14 cellular contexts compared by ENCODE assay signal in genomic region chr12:97968641-97969171, GRCh38.
DNase-seq lines count a peak whose midpoint lies in the region.
"Had no signal": no experiment of that assay in that cellular context is flagged by ENCODE, and none has a peak within 500 bp of the region (broad histone marks: within the 10 kb centered on the region; RNA-seq: fewer than 3 reads in every experiment).

No MANE protein-coding gene starts in this region.

- CTCF ChIA-PET in CD4-positive, alpha-beta memory T cell (lab: Charles Lee; ENCODE audit: partially characterized antibody): interaction anchor here (0.6 kb wide), 1 partner anchor 8 kb away, joined by 3 read pairs; no protein-coding TSS in a partner anchor

- intact Hi-C loops in CD4-positive, alpha-beta memory T cell (cut with micrococcal nuclease): no loop called here

- H4K5ac ChIP-seq in mesendoderm (ENCODE audit: low read length): no peak overlapping the region

- H3K4me3 Mint-ChIP-seq in CD4-positive, alpha-beta memory T cell: no peak overlapping the region
- H3K4me3 Mint-ChIP-seq: CD8-positive, alpha-beta T cell; GM23338 had no signal

- H3K27me3 ChIP-seq in mesendoderm (ENCODE audit: insufficient read depth, low read length, poor library complexity): no peaks in the 10 kb centered on the region
- no peaks in the 10 kb centered on the region for H3K27me3 ChIP-seq in CD4-positive, alpha-beta memory T cell (ENCODE audit: insufficient read depth, low read length)
- H3K27me3 ChIP-seq: SJCRH30 had no signal

- no peak overlapping the region for H2BK120ac ChIP-seq in mesendoderm (ENCODE audit: low read depth, low read length)

- H3K4me3 ChIP-seq in mesendoderm (ENCODE audit: low read length): no peak overlapping the region
- H3K4me3 ChIP-seq in CD4-positive, alpha-beta memory T cell (ENCODE audit: low read length in 2 of 2): no peak overlapping the region
- H3K4me3 ChIP-seq: GM23338, PC-9, SJCRH30 had no signal

- no peak overlapping the region for H2AK5ac ChIP-seq in mesendoderm (ENCODE audit: low read length)

- no peaks in the 10 kb centered on the region for H3K36me3 Mint-ChIP-seq in CD4-positive, alpha-beta memory T cell
- H3K36me3 Mint-ChIP-seq: CD8-positive, alpha-beta T cell had no signal

- DNase-seq in NCI-H2107 treated with DMSO at 0.1 percent for 48 hours (lab: John Stamatoyannopoulos, UW; ENCODE audit: unreplicated experiment): peak; percentile 18
- DNase-seq in NCI-H2107 (lab: John Stamatoyannopoulos, UW): no peak
- DNase-seq in NCI-H2081 (lab: John Stamatoyannopoulos, UW): peak; percentile 77 to 97
- DNase-seq in NCI-H748 treated with DMSO at 0.1 percent for 48 hours (lab: John Stamatoyannopoulos, UW): peak; percentile 65
- DNase-seq in mesendoderm: no peak
- no peak for DNase-seq in CD4-positive, alpha-beta memory T cell
- no peak for DNase-seq in SK-N-DZ (ENCODE audit: low spot score)
- DNase-seq in NAMALWA (ENCODE audit: low spot score): no peak
- DNase-seq: CD8-positive, alpha-beta T cell; NCI-H1694; NCI-H526 treated with DMSO at 0.1 percent for 48 hours; PC-9; SJCRH30 had no signal

- H3K79me2 ChIP-seq in mesendoderm (ENCODE audit: control insufficient read depth, insufficient read depth, low read length): no peaks in the 10 kb centered on the region

- no peaks in the 10 kb centered on the region for H3K4me1 Mint-ChIP-seq in CD4-positive, alpha-beta memory T cell
- H3K4me1 Mint-ChIP-seq: GM23338 had no signal

- no peaks in the 10 kb centered on the region for H3K9me3 ChIP-seq in CD4-positive, alpha-beta memory T cell (ENCODE audit: control insufficient read depth in 1 of 2, low read length in 2 of 2)
- H3K9me3 ChIP-seq: SJCRH30 had no signal

- H3K27ac Mint-ChIP-seq in CD4-positive, alpha-beta memory T cell: no peak overlapping the region
- H3K27ac Mint-ChIP-seq: CD8-positive, alpha-beta T cell; GM23338 had no signal

- H3K4me2 ChIP-seq in mesendoderm (ENCODE audit: low read length): no peak overlapping the region
- H3K4me2 ChIP-seq: GM23338, PC-9 had no signal

- no peaks in the 10 kb centered on the region for H3K79me1 ChIP-seq in mesendoderm (ENCODE audit: low read length)

- H2BK5ac ChIP-seq in mesendoderm (ENCODE audit: low read length): no peak overlapping the region

- H3K18ac ChIP-seq in mesendoderm (ENCODE audit: low read length): no peak overlapping the region

- POLR2A ChIA-PET in CD4-positive, alpha-beta memory T cell (lab: Charles Lee; ENCODE audit: partially characterized antibody): no interaction called here

- H3K27ac ChIP-seq in mesendoderm (ENCODE audit: low read depth, low read length): no peak overlapping the region
- no peak overlapping the region for H3K27ac ChIP-seq in CD4-positive, alpha-beta memory T cell (ENCODE audit: low read depth, low read length)
- H3K27ac ChIP-seq: PC-9, SJCRH30 had no signal

- H3K27me3 Mint-ChIP-seq in CD4-positive, alpha-beta memory T cell: peaks cover 1 to 3% of the 10 kb centered on the region in 2 donors

- no peak overlapping the region for H3K4ac ChIP-seq in mesendoderm (ENCODE audit: low read depth, low read length)

- H4K8ac ChIP-seq in mesendoderm (ENCODE audit: low read depth, low read length): no peak overlapping the region

- H3K56ac ChIP-seq in mesendoderm (ENCODE audit: low read length): no peak overlapping the region

- H3K4me1 ChIP-seq in mesendoderm (ENCODE audit: control insufficient read depth, low read depth, low read length): peaks cover 3% of the 10 kb centered on the region
- H3K4me1 ChIP-seq in CD4-positive, alpha-beta memory T cell (ENCODE audit: insufficient read depth, low read length): no peaks in the 10 kb centered on the region
- H3K4me1 ChIP-seq: SJCRH30 had no signal

- no peak overlapping the region for H3K9ac ChIP-seq in mesendoderm (ENCODE audit: low read length)

- H3K23ac ChIP-seq in mesendoderm (ENCODE audit: low read length): no peak overlapping the region

- H3K36me3 ChIP-seq in mesendoderm (ENCODE audit: control insufficient read depth, insufficient read depth, low read length): no peaks in the 10 kb centered on the region
- no peaks in the 10 kb centered on the region for H3K36me3 ChIP-seq in CD4-positive, alpha-beta memory T cell (ENCODE audit: insufficient read depth, low read length)
- H3K36me3 ChIP-seq: SJCRH30 had no signal

- H3K9me3 Mint-ChIP-seq in CD4-positive, alpha-beta memory T cell: peaks cover 0 to 3% (median 0%) of the 10 kb centered on the region in 8 donors
- H3K9me3 Mint-ChIP-seq: CD8-positive, alpha-beta T cell; GM23338 had no signal

- H2BK15ac ChIP-seq in mesendoderm (replicated peaks; ENCODE audit: low read depth): peak overlapping the region; percentile 36

- no CpG with 5 or more reads among the region's 5 CpGs for WGBS in mesendoderm (ENCODE audit: extremely low coverage, insufficient coverage, low lambda C conversion rate)

Comparison
In these comparisons a context has a peak if more than half of its experiments do, and no peak if none do; other contexts are left out.
1. DNase-seq: peak in NCI-H2107 treated with DMSO at 0.1 percent for 48 hours (single experiment), NCI-H2081 (2 of 2) and NCI-H748 treated with DMSO at 0.1 percent for 48 hours (single experiment); none in NCI-H2107 (single experiment), mesendoderm (single experiment), CD4-positive, alpha-beta memory T cell (0 of 5), SK-N-DZ (single experiment) and NAMALWA (single experiment).